In genomic region chr10:121753726-121754476, GRCh38 we compare ENCODE assay signal across 10 cellular contexts.
DNase-seq lines count a peak whose midpoint lies in the region; ATAC-seq, FAIRE-seq and TF ChIP-seq lines count a peak whose summit lies in the region.
"Had no signal": no experiment of that assay in that cellular context is flagged by ENCODE, and none has a peak within 500 bp of the region (broad histone marks: within the 10 kb centered on the region; RNA-seq: fewer than 3 reads in every experiment).

No MANE protein-coding gene starts in this region.

- FAIRE-seq in small intestine (lab: Jason Lieb, UNC), result no peak
- FAIRE-seq: A204.1 had no signal

- DNase-seq in DMS 273 (lab: John Stamatoyannopoulos, UW; ENCODE audit: unreplicated experiment) (peak; percentile 32), DMS 273 treated with DMSO at 0.1 percent for 48 hours (lab: John Stamatoyannopoulos, UW) (no peak), mesothelial cell of epicardium (ENCODE audit: low spot score in 2 of 2, unreplicated experiment in 2 of 2) (no peak), upper lobe of right lung (no peak), small intestine (no peak)
- DNase-seq: activated naive CD8-positive, alpha-beta T cell treated with anti-CD3 and anti-CD28 coated beads, Interleukin-2, amount 10 ng/mL, durations not matched to agents 7 days and 5 days had no signal

- no peaks in the 10 kb centered on the region for H3K27me3 ChIP-seq in upper lobe of right lung
- no peaks in the 10 kb centered on the region for H3K27me3 ChIP-seq in small intestine (ENCODE audit: control insufficient read depth in 2 of 2, insufficient read depth in 2 of 2, low read length in 2 of 2)

- no peaks in the 10 kb centered on the region for H3K4me1 ChIP-seq in upper lobe of right lung
- H3K4me1 ChIP-seq in small intestine (ENCODE audit: control insufficient read depth in 2 of 2, insufficient read depth in 1 of 2, low read depth in 1 of 2, low read length in 1 of 2), result no peaks in the 10 kb centered on the region

- H3K4me1 Mint-ChIP-seq in activated naive CD8-positive, alpha-beta T cell (ENCODE audit: low read depth), result peaks cover 16% of the 10 kb centered on the region
- H3K4me1 Mint-ChIP-seq in mesothelial cell of epicardium, result no peaks in the 10 kb centered on the region

- H3K27ac ChIP-seq in upper lobe of right lung (no peak overlapping the region), small intestine (ENCODE audit: low read depth in 1 of 2, low read length in 1 of 2) (no peak overlapping the region)

- WGBS in small intestine, 3 donors, result 73 to 83% (median 76%) methylated on average over 6 of the region's 6 CpGs

- H3K9me3 ChIP-seq in upper lobe of right lung (peaks cover 12% of the 10 kb centered on the region), small intestine (ENCODE audit: control insufficient read depth, low read depth) (no peaks in the 10 kb centered on the region)

- no peaks in the 10 kb centered on the region for H3K27me3 Mint-ChIP-seq in activated naive CD8-positive, alpha-beta T cell
- no peaks in the 10 kb centered on the region for H3K27me3 Mint-ChIP-seq in mesothelial cell of epicardium (ENCODE audit: low read depth)
- H3K27me3 Mint-ChIP-seq: activated naive CD8-positive, alpha-beta T cell treated with anti-CD3 and anti-CD28 coated beads, Interleukin-2, amount 10 ng/mL, durations not matched to agents 7 days and 5 days had no signal

- H3K4me3 ChIP-seq in upper lobe of right lung (no peak overlapping the region), small intestine (ENCODE audit: low read depth in 1 of 2, low read length in 2 of 2) (no peak overlapping the region)

- peak; percentile 93 for ATAC-seq in GM21526 (IDR thresholded peaks at IDR 0.05; ENCODE audit: low FRiP score, unreplicated experiment)
- peak; percentile 84 for ATAC-seq in HG03575 (IDR thresholded peaks at IDR 0.05; ENCODE audit: extremely low read depth, insufficient number of reproducible peaks, low FRiP score, unreplicated experiment)
- ATAC-seq in upper lobe of right lung, result no peak

- peaks cover 16% of the 10 kb centered on the region for H3K9me3 Mint-ChIP-seq in activated naive CD8-positive, alpha-beta T cell (ENCODE audit: low read depth)
- H3K9me3 Mint-ChIP-seq in mesothelial cell of epicardium, result peaks cover 54% of the 10 kb centered on the region

- H3K4me3 Mint-ChIP-seq in activated naive CD8-positive, alpha-beta T cell, result peak overlapping the region; percentile 35
- no peak overlapping the region for H3K4me3 Mint-ChIP-seq in mesothelial cell of epicardium
- H3K4me3 Mint-ChIP-seq: activated naive CD8-positive, alpha-beta T cell treated with anti-CD3 and anti-CD28 coated beads, Interleukin-2, amount 10 ng/mL, durations not matched to agents 7 days and 5 days had no signal

- intact Hi-C loops in upper lobe of right lung (cut with DNase I), result no loop called here

- peak; percentile 33 for TF ChIP-seq CTCF in mesothelial cell of epicardium (IDR thresholded peaks at IDR 0.05; ENCODE audit: unreplicated experiment)
- no peak for TF ChIP-seq CTCF in upper lobe of right lung (IDR thresholded peaks at IDR 0.05)

- H3K36me3 Mint-ChIP-seq in activated naive CD8-positive, alpha-beta T cell, result peaks cover 40% of the 10 kb centered on the region
- H3K36me3 Mint-ChIP-seq in mesothelial cell of epicardium, result peaks cover 62% of the 10 kb centered on the region

- H3K27ac Mint-ChIP-seq in activated naive CD8-positive, alpha-beta T cell, result peak overlapping the region; percentile 75
- H3K27ac Mint-ChIP-seq in mesothelial cell of epicardium, result no peak overlapping the region
- H3K27ac Mint-ChIP-seq: activated naive CD8-positive, alpha-beta T cell treated with anti-CD3 and anti-CD28 coated beads, Interleukin-2, amount 10 ng/mL, durations not matched to agents 7 days and 5 days had no signal

- no peaks in the 10 kb centered on the region for H3K36me3 ChIP-seq in upper lobe of right lung
- H3K36me3 ChIP-seq in small intestine (ENCODE audit: control insufficient read depth in 2 of 2, insufficient read depth in 2 of 2, low read length in 2 of 2), result peaks cover 0 to 4% of the 10 kb centered on the region in 2 donors
